Comparison of ENCODE assay signal across 10 cellular contexts in genomic region chr1:30976143-30976542, GRCh38.
DNase-seq lines count a peak whose midpoint lies in the region; ATAC-seq and TF ChIP-seq lines count a peak whose summit lies in the region.
"Had no signal": no experiment of that assay in that cellular context is flagged by ENCODE, and none has a peak within 500 bp of the region (broad histone marks: within the 10 kb centered on the region; RNA-seq: fewer than 3 reads in every experiment).

No MANE protein-coding gene starts in this region.

- H3K4me1 Mint-ChIP-seq in activated CD4-positive, alpha-beta T cell treated with anti-CD3 and anti-CD28 coated beads for 36 hours: peaks cover 32% of the 10 kb centered on the region
- peaks cover 33% of the 10 kb centered on the region for H3K4me1 Mint-ChIP-seq in activated naive CD8-positive, alpha-beta T cell treated with anti-CD3 and anti-CD28 coated beads, Interleukin-2, amount 50 U/mL, for 24 hours
- H3K4me1 Mint-ChIP-seq in immature natural killer cell: peaks cover 30 to 70% of the 10 kb centered on the region in 2 donors

- H3K9me3 Mint-ChIP-seq in activated CD4-positive, alpha-beta T cell treated with anti-CD3 and anti-CD28 coated beads for 36 hours (ENCODE audit: low read depth): no peaks in the 10 kb centered on the region
- no peaks in the 10 kb centered on the region for H3K9me3 Mint-ChIP-seq in activated naive CD8-positive, alpha-beta T cell treated with anti-CD3 and anti-CD28 coated beads, Interleukin-2, amount 50 U/mL, for 24 hours
- no peaks in the 10 kb centered on the region for H3K9me3 Mint-ChIP-seq in immature natural killer cell

- no peak overlapping the region for H3K4me3 Mint-ChIP-seq in activated CD4-positive, alpha-beta T cell treated with anti-CD3 and anti-CD28 coated beads for 36 hours
- no peak overlapping the region for H3K4me3 Mint-ChIP-seq in activated naive CD8-positive, alpha-beta T cell treated with anti-CD3 and anti-CD28 coated beads, Interleukin-2, amount 50 U/mL, for 24 hours
- H3K4me3 Mint-ChIP-seq in immature natural killer cell: peak overlapping the region in 3 of 5 donors; percentile 14 to 48 (median 39)

- H3K36me3 Mint-ChIP-seq in activated CD4-positive, alpha-beta T cell treated with anti-CD3 and anti-CD28 coated beads for 36 hours (ENCODE audit: low read depth): peaks cover 55% of the 10 kb centered on the region
- peaks cover 59% of the 10 kb centered on the region for H3K36me3 Mint-ChIP-seq in activated naive CD8-positive, alpha-beta T cell treated with anti-CD3 and anti-CD28 coated beads, Interleukin-2, amount 50 U/mL, for 24 hours (ENCODE audit: low read depth)
- peaks cover 0 to 24% (median 16%) of the 10 kb centered on the region in 3 donors for H3K36me3 Mint-ChIP-seq in immature natural killer cell

- WGBS in lower leg skin, 2 donors: 15 to 20% methylated on average over 2 of the region's 2 CpGs

- POLR2A ChIA-PET in activated CD4-positive, alpha-beta T cell treated with anti-CD3 and anti-CD28 coated beads for 36 hours (lab: Charles Lee): no interaction called here

- no peak for TF ChIP-seq POLR2A in lower leg skin (IDR thresholded peaks at IDR 0.05)

- ATAC-seq in activated CD4-positive, alpha-beta T cell treated with anti-CD3 and anti-CD28 coated beads for 36 hours: no peak
- no peak for ATAC-seq in activated naive CD8-positive, alpha-beta T cell treated with anti-CD3 and anti-CD28 coated beads, Interleukin-2, amount 50 U/mL, for 24 hours

- H3K27me3 Mint-ChIP-seq in activated CD4-positive, alpha-beta T cell treated with anti-CD3 and anti-CD28 coated beads for 36 hours: no peaks in the 10 kb centered on the region
- H3K27me3 Mint-ChIP-seq in activated naive CD8-positive, alpha-beta T cell treated with anti-CD3 and anti-CD28 coated beads, Interleukin-2, amount 50 U/mL, for 24 hours: no peaks in the 10 kb centered on the region
- H3K27me3 Mint-ChIP-seq in immature natural killer cell (ENCODE audit: low read depth in 3 of 3): peaks cover 0 to 2% (median 1%) of the 10 kb centered on the region in 3 donors

- no peak overlapping the region for H3K4me3 ChIP-seq in lower leg skin (ENCODE audit: low read depth, poor library complexity, severe bottlenecking)

- intact Hi-C loops in activated CD4-positive, alpha-beta T cell treated with anti-CD3 and anti-CD28 coated beads for 36 hours (cut with DNase I, micrococcal nuclease): no loop called here
- intact Hi-C loops in lower leg skin (cut with DNase I; ENCODE audit: low total_unique reads): no loop called here

- no peak for DNase-seq in activated CD4-positive, alpha-beta T cell treated with anti-CD3 and anti-CD28 coated beads for 36 hours
- DNase-seq in activated CD4-positive, alpha-beta T cell treated with anti-CD3 and anti-CD28 coated beads for 4 hours: no peak
- DNase-seq in activated naive CD8-positive, alpha-beta T cell treated with anti-CD3 and anti-CD28 coated beads, Interleukin-2, amount 50 U/mL, for 24 hours: no peak
- DNase-seq in immature natural killer cell (no peak), superior temporal gyrus (ENCODE audit: extremely low spot score) (peak; percentile 52), GM19240 (ENCODE audit: insufficient read length, low spot score) (no peak), lower leg skin (ENCODE audit: low spot score in 2 of 2) (no peak)
- no peak for DNase-seq in activated CD4-positive, CD25-positive, alpha-beta regulatory T cell treated with anti-CD3 and anti-CD28 coated beads, Interleukin-2, amount 50 U/mL, for 72 hours
- DNase-seq: activated CD8-positive, alpha-beta memory T cell treated with anti-CD3 and anti-CD28 coated beads, Interleukin-2, amount 50 U/mL, for 48 hours; stimulated activated CD4-positive, alpha-beta T cell treated with anti-CD3 and anti-CD28 coated beads, Interleukin-1b, Interleukin-23, amount 100 ng/mL, for 48 hours had no signal

- TF ChIP-seq CTCF in lower leg skin (IDR thresholded peaks at IDR 0.05): no peak

- CTCF ChIA-PET in activated CD4-positive, alpha-beta T cell treated with anti-CD3 and anti-CD28 coated beads for 36 hours (lab: Charles Lee): interaction anchor here (0.5 to 1.0 kb wide), 5 partner anchors 12 to 256 kb away, joined by 3 to 4 read pairs (median 3); no protein-coding TSS in a partner anchor

- H3K27ac Mint-ChIP-seq in activated CD4-positive, alpha-beta T cell treated with anti-CD3 and anti-CD28 coated beads for 36 hours: peak overlapping the region; percentile 24
- peak overlapping the region; percentile 61 for H3K27ac Mint-ChIP-seq in activated naive CD8-positive, alpha-beta T cell treated with anti-CD3 and anti-CD28 coated beads, Interleukin-2, amount 50 U/mL, for 24 hours
- H3K27ac Mint-ChIP-seq in immature natural killer cell: peak overlapping the region; percentile 40 to 81 (median 72)

Comparison
In these comparisons a context has a peak if more than half of its experiments do, and no peak if none do; other contexts are left out.
1. H3K4me3 Mint-ChIP-seq: peak in immature natural killer cell (3 of 5); none in activated CD4-positive, alpha-beta T cell treated with anti-CD3 and anti-CD28 coated beads for 36 hours (single experiment) and activated naive CD8-positive, alpha-beta T cell treated with anti-CD3 and anti-CD28 coated beads, Interleukin-2, amount 50 U/mL, for 24 hours (single experiment).
2. Peak in every context shown above with its lines, with median percentiles within 50 percentile points of each other: H3K27ac Mint-ChIP-seq.